ENCODE assay signal across 24 cellular contexts in the genomic region with DNA sequence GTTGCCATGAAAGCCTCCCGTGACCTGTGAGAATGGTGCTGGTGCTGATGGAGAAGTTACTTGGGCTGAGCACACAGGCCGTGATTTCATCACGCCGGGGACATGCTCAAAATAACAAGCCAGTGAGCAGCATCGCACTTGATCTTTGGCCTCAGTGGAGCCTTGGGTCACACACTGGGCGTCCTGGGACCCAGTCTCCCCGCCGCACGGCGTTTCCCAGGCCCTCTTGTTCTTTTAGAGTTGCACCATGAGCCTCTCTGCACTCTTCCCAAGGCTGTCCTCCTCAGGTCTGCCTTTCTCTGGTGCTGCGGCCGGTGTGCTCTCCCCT. TPM values are rescaled to one million over a fixed set of nuclear protein-coding genes. Genes with fewer than 3 reads are reported as not detected.
DNase-seq lines count a peak whose midpoint lies in the region; ATAC-seq and TF ChIP-seq lines count a peak whose summit lies in the region.
"Had no signal": no experiment of that assay in that cellular context is flagged by ENCODE, and none has a peak within 500 bp of the region (broad histone marks: within the 10 kb centered on the region; RNA-seq: fewer than 3 reads in every experiment).

No MANE protein-coding gene starts in this region.

- no peaks in the 10 kb centered on the region for H3K9me2 ChIP-seq in GM23338 (ENCODE audit: insufficient read depth)

- H3K4me3 Mint-ChIP-seq in GM23338 (no peak overlapping the region), endothelial cell (ENCODE audit: unreplicated experiment) (peak overlapping the region; percentile 19)
- H3K4me3 Mint-ChIP-seq: CD8-positive, alpha-beta memory T cell had no signal

- peaks cover 7% of the 10 kb centered on the region for H3K36me3 ChIP-seq in GM23338 (ENCODE audit: insufficient read depth)
- H3K36me3 ChIP-seq in spleen = peaks cover 0 to 77% (median 52%) of the 10 kb centered on the region in 6 donors
- H3K36me3 ChIP-seq in HAP-1 (replicated peaks) = peaks cover 56% of the 10 kb centered on the region

- H2AFZ ChIP-seq in GM23338 = no peak overlapping the region

- H3K4me3 ChIP-seq in GM23338 = no peak overlapping the region
- no peak overlapping the region for H3K4me3 ChIP-seq in spleen
- no peak overlapping the region for H3K4me3 ChIP-seq in HAP-1
- H3K4me3 ChIP-seq: coronary artery, SJSA1, tibial artery had no signal

- H3K36me3 Mint-ChIP-seq in GM23338 (ENCODE audit: low read depth) (peaks cover 63% of the 10 kb centered on the region), endothelial cell (ENCODE audit: low read depth, unreplicated experiment) (peaks cover 16% of the 10 kb centered on the region)

- WGBS in spleen, 5 donors = 65 to 94% (median 72%) methylated on average over 11 to 12 of the region's 12 CpGs

- in situ Hi-C loops in HAP-1 (cut with MboI; ENCODE audit: low sequenced_read_pairs) = no loop called here

- intact Hi-C loops in spleen (cut with DNase I; ENCODE audit: low total_unique reads) = loop anchor here (10.0 kb wide), 1 partner anchor 89 kb away; a partner anchor contains a TSS

- H3K4me1 ChIP-seq in GM23338 (ENCODE audit: insufficient read depth) (no peaks in the 10 kb centered on the region), spleen (peaks cover 9 to 61% (median 34%) of the 10 kb centered on the region in 6 donors), HAP-1 (peaks cover 4% of the 10 kb centered on the region; the same call in 1 of the 2 replicates)
- H3K4me1 ChIP-seq: SJSA1, tibial artery had no signal

- peaks cover 20% of the 10 kb centered on the region for H3F3A ChIP-seq in GM23338 (replicated peaks; ENCODE audit: low read depth)

- H3K9me3 ChIP-seq in spleen = no peaks in the 10 kb centered on the region
- H3K9me3 ChIP-seq in HAP-1 = no peaks in the 10 kb centered on the region
- H3K9me3 ChIP-seq: SJSA1, tibial artery had no signal

- H3K4me2 ChIP-seq in GM23338 = no peak overlapping the region

- H3K79me2 ChIP-seq in GM23338 (replicated peaks; ENCODE audit: insufficient read depth) = no peaks in the 10 kb centered on the region

- H3K27me3 Mint-ChIP-seq in GM23338 (ENCODE audit: insufficient read depth, low read depth, poor library complexity) (peaks cover 6% of the 10 kb centered on the region), endothelial cell (ENCODE audit: unreplicated experiment) (no peaks in the 10 kb centered on the region)
- H3K27me3 Mint-ChIP-seq: CD8-positive, alpha-beta memory T cell had no signal

- H4K20me1 ChIP-seq in GM23338 (replicated peaks; ENCODE audit: insufficient read depth) = peaks cover 8% of the 10 kb centered on the region; the same call in 1 of the 2 replicates

- TF ChIP-seq POLR2A in spleen (IDR thresholded peaks at IDR 0.05) = no peak

- H3K27me3 ChIP-seq in GM23338 (ENCODE audit: insufficient read depth) (no peaks in the 10 kb centered on the region), layer of hippocampus (ENCODE audit: control insufficient read depth, insufficient read depth, low read length) (no peaks in the 10 kb centered on the region), spleen (replicated peaks in 1 of 7) (no peaks in the 10 kb centered on the region), HAP-1 (ENCODE audit: low read depth) (no peaks in the 10 kb centered on the region)
- H3K27me3 ChIP-seq: SJSA1, tibial artery had no signal

- no peak for ATAC-seq in GM23338
- ATAC-seq: Panc1 had no signal

- TF ChIP-seq CTCF in GM23338 (conservative IDR thresholded peaks at IDR 0.05; ENCODE audit: low read depth in 2 of 2) (no peak), endothelial cell (IDR thresholded peaks at IDR 0.05; ENCODE audit: unreplicated experiment) (no peak), spleen (IDR thresholded peaks at IDR 0.05 in 8 of 11, conservative IDR thresholded peaks at IDR 0.05 in 3 of 11) (no peak)

- no peak for DNase-seq in GM23338 (ENCODE audit: low spot score)
- no peak for DNase-seq in endothelial cell (ENCODE audit: low spot score)
- no peak for DNase-seq in spleen
- DNase-seq in NCI-H128 (lab: John Stamatoyannopoulos, UW; ENCODE audit: unreplicated experiment) = no peak
- DNase-seq in HAP-1 (ENCODE audit: low spot score in 2 of 2) = no peak
- no peak for DNase-seq in OCI-M2 (lab: John Stamatoyannopoulos, UW; ENCODE audit: unreplicated experiment)
- no peak for DNase-seq in SIG-M5 (lab: John Stamatoyannopoulos, UW)
- DNase-seq: activated CD8-positive, alpha-beta memory T cell treated with anti-CD3 and anti-CD28 coated beads for 24 hours; activated T-cell treated with anti-CD3 and anti-CD28 coated beads, Interleukin-2, amount 50 U/mL, for 1 hour; AML-193; CD8-positive, alpha-beta memory T cell; DMS79; KBM-7; mesenchymal stem cell; NCI-H526; stimulated activated CD4-positive, alpha-beta T cell treated with anti-CD3 and anti-CD28 coated beads, Interleukin-12 subunit alpha, Interleukin-12 subunit beta, amount 100 ng/mL, for 4 hours; stimulated activated CD4-positive, alpha-beta T cell treated with anti-CD3 and anti-CD28 coated beads, Interleukin-4, amount 100 ng/mL, for 24 hours; stimulated activated naive CD4-positive, alpha-beta T cell; T-helper 1 cell; tibial artery had no signal

- no peaks in the 10 kb centered on the region for H3K9me3 Mint-ChIP-seq in GM23338
- H3K9me3 Mint-ChIP-seq in endothelial cell (ENCODE audit: unreplicated experiment) = no peaks in the 10 kb centered on the region
- H3K9me3 Mint-ChIP-seq: CD8-positive, alpha-beta memory T cell had no signal

- no peaks in the 10 kb centered on the region for H3K4me1 Mint-ChIP-seq in GM23338
- H3K4me1 Mint-ChIP-seq in endothelial cell (ENCODE audit: unreplicated experiment) = peaks cover 3% of the 10 kb centered on the region
- H3K4me1 Mint-ChIP-seq: CD8-positive, alpha-beta memory T cell had no signal

- no peak overlapping the region; the same call in 1 of the 2 replicates for H3K27ac Mint-ChIP-seq in GM23338
- no peak overlapping the region for H3K27ac Mint-ChIP-seq in endothelial cell (ENCODE audit: unreplicated experiment)
- H3K27ac Mint-ChIP-seq: CD8-positive, alpha-beta memory T cell had no signal

- 0 out of 2 replicates have a peak overlapping the region, but pooled peaks have one; percentile 19 for H3K27ac ChIP-seq in GM23338 (ENCODE audit: low read depth)
- H3K27ac ChIP-seq in layer of hippocampus (ENCODE audit: low read depth, low read length) = peak overlapping the region; percentile 71
- H3K27ac ChIP-seq in spleen = peak overlapping the region; percentile 68 to 89 (median 74)
- H3K27ac ChIP-seq: SJSA1, tibial artery had no signal

TF ChIP-seq in GM23338, 12 proteins besides CTCF, POLR2A, EP300 and RAD21 (continues in another document):
- TF ChIP-seq STAT1 (IDR thresholded peaks at IDR 0.05; ENCODE audit: unreplicated experiment) (no peak), JUNB (IDR thresholded peaks at IDR 0.05; ENCODE audit: unreplicated experiment) (no peak), ZNF114 (CRISPR knock-in tag; IDR thresholded peaks at IDR 0.05) (no peak), NANOG (IDR thresholded peaks at IDR 0.05; ENCODE audit: borderline replicate concordance) (no peak)

RNA-seq across cellular contexts. Expression of a gene that starts 9.5 kb away (rescaled TPM):
- 128 and 132 TPM in 2 replicates for total RNA-seq in GM23338 (2014; rRNA removed; shearing (Covaris generic))
- polyA plus RNA-seq in GM23338 (2016; fragmentation: Nextera tagmentation; extraction: Ambion mirVana) (201 and 203 TPM in 2 replicates), spleen (100 to 1,000 TPM in 1 of 3 donors, 10 to 100 TPM in 2; 75.5 to 106 (median 78.0) TPM)
- total RNA-seq in endothelial cell (ENCODE audit: unreplicated experiment) (84.0 TPM), spleen (100 to 1,000 TPM in 1 of 7 donors, 10 to 100 TPM in 6; 64.0 to 133 (median 85.2) TPM)

RNA-seq across cellular contexts. Expression of a gene that starts 27.1 kb away (rescaled TPM):
- total RNA-seq in GM23338 (2014; rRNA removed; shearing (Covaris generic)) = 21.5 and 27.3 TPM in 2 replicates
- polyA plus RNA-seq in GM23338 (2016; fragmentation: Nextera tagmentation; extraction: Ambion mirVana) (33.6 and 36.9 TPM in 2 replicates), spleen (10 to 100 TPM; 15.2 to 20.4 (median 18.2) TPM)
- total RNA-seq in endothelial cell (ENCODE audit: unreplicated experiment) (18.1 TPM), spleen (10 to 100 TPM in 4 of 7 donors, 1 to 10 TPM in 3; 7.1 to 14.5 (median 11.2) TPM)

RNA-seq across cellular contexts. Expression of a gene that starts 33.2 kb away (rescaled TPM):
- total RNA-seq in GM23338 (2014; rRNA removed; shearing (Covaris generic)) = 180 and 194 TPM in 2 replicates
- polyA plus RNA-seq in GM23338 (2016; fragmentation: Nextera tagmentation; extraction: Ambion mirVana) (44.1 and 48.1 TPM in 2 replicates), spleen (100 to 1,000 TPM in 2 of 3 donors, 10 to 100 TPM in 1; 80.0 to 133 (median 106) TPM)
- total RNA-seq in endothelial cell (ENCODE audit: unreplicated experiment) (145 TPM), spleen (100 to 1,000 TPM in 3 of 7 donors, 10 to 100 TPM in 4; 43.8 to 137 (median 94.6) TPM)

Comparison
In these comparisons a context has a peak if more than half of its experiments do, and no peak if none do; other contexts are left out.
1. H3K27ac ChIP-seq: peak in every context shown above with its lines; median percentile 74 in spleen; 71 in layer of hippocampus; 19 in GM23338.